6 cellular contexts compared by ENCODE assay signal in the genomic region with DNA sequence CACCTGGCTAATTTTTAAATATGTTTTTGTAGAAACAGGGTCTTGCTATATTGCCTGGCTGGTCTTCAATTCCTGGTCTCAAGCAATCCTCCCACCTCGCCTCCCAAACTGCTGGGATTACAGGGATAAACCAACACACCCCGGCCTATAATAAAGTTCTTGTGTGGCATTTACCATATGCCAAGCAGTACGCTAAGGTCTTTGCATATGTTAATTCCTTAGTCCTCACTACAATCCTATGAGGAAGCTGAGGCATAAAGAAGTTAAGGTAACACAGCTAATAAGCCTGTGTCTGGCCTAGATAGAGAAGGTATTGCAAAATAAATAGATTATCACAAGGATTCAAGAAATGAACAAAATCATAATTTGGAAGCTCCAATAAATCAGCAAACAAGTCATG.
"Had no signal": no experiment of that assay in that cellular context is flagged by ENCODE, and none has a peak within 500 bp of the region (broad histone marks: within the 10 kb centered on the region; RNA-seq: fewer than 3 reads in every experiment).

No MANE protein-coding gene starts in this region.

- H3K4me2 ChIP-seq: GM23338, KMS-11 had no signal

- DNase-seq: H9, HFFc6, KBM-7 had no signal

- ATAC-seq: GM23338, HCT116 had no signal

- H3K9ac ChIP-seq: KMS-11 had no signal

- H3K4me3 ChIP-seq: GM23338 had no signal

- H3K27ac ChIP-seq: KMS-11 had no signal

- H2AFZ ChIP-seq: GM23338 had no signal
